In genomic region chr2:30191107-30191506, GRCh38 we compare ENCODE assay signal across 27 cellular contexts.
"Had no signal": no experiment of that assay in that cellular context is flagged by ENCODE, and none has a peak within 500 bp of the region (broad histone marks: within the 10 kb centered on the region; RNA-seq: fewer than 3 reads in every experiment).

No MANE protein-coding gene starts in this region.

- ATAC-seq: effector memory CD8-positive, alpha-beta T cell; heart right ventricle; left cardiac atrium; left lung; naive thymus-derived CD4-positive, alpha-beta T cell; pancreas; sciatic nerve had no signal

- H3K9me3 ChIP-seq: esophagus squamous epithelium, heart right ventricle, left lung, pancreas, right atrium auricular region, thoracic aorta, tibial nerve, upper lobe of left lung had no signal

- DNase-seq: cortex of kidney; effector memory CD8-positive, alpha-beta T cell; esophagus squamous epithelium; foreskin melanocyte; glutamatergic neuron; heart right ventricle; hippocampal formation; left cardiac atrium; left lung; mesenchymal stem cell; midbrain; naive thymus-derived CD4-positive, alpha-beta T cell; occipital lobe; pancreas; stimulated activated CD4-positive, alpha-beta T cell treated with anti-CD3 and anti-CD28 coated beads, Interleukin-12 subunit alpha, Interleukin-12 subunit beta, amount 100 ng/mL, for 4 hours; stimulated activated CD4-positive, alpha-beta T cell treated with anti-CD3 and anti-CD28 coated beads, Interleukin-1b, Interleukin-23, amount 100 ng/mL, for 48 hours; stimulated activated CD4-positive, alpha-beta T cell treated with anti-CD3 and anti-CD28 coated beads, Interleukin-4, amount 100 ng/mL, for 1 hour; stimulated activated CD8-positive, alpha-beta memory T cell treated with anti-CD3 and anti-CD28 coated beads, Interleukin-4, amount 100 ng/mL, for 48 hours; stimulated activated naive CD4-positive, alpha-beta T cell treated with Interleukin-2 at 50 U/mL for 16 hours; substantia nigra; upper lobe of left lung had no signal

- H3K4me3 ChIP-seq: esophagus squamous epithelium, heart right ventricle, left lung, pancreas, right atrium auricular region, smooth muscle cell, thoracic aorta, tibial nerve, upper lobe of left lung had no signal

- H3K4me1 Mint-ChIP-seq: nephron had no signal

- H3K4me3 Mint-ChIP-seq: effector memory CD8-positive, alpha-beta T cell; naive thymus-derived CD4-positive, alpha-beta T cell; nephron had no signal

- H3K27me3 ChIP-seq: heart right ventricle, left lung, pancreas, right atrium auricular region, tibial nerve, upper lobe of left lung had no signal

- H3K9me3 Mint-ChIP-seq: effector memory CD8-positive, alpha-beta T cell; nephron had no signal

- H3K27ac ChIP-seq: esophagus squamous epithelium, heart right ventricle, left lung, pancreas, right atrium auricular region, thoracic aorta, tibial nerve, upper lobe of left lung had no signal

- H3K27ac Mint-ChIP-seq: effector memory CD8-positive, alpha-beta T cell; nephron had no signal

- H3K36me3 ChIP-seq: esophagus squamous epithelium, heart right ventricle, left lung, pancreas, right atrium auricular region, thoracic aorta, tibial nerve, upper lobe of left lung had no signal

- H3K4me1 ChIP-seq: esophagus squamous epithelium, left lung, pancreas, right atrium auricular region, tibial nerve, upper lobe of left lung had no signal
